ENCODE assay signal across 8 cellular contexts in the genomic region with DNA sequence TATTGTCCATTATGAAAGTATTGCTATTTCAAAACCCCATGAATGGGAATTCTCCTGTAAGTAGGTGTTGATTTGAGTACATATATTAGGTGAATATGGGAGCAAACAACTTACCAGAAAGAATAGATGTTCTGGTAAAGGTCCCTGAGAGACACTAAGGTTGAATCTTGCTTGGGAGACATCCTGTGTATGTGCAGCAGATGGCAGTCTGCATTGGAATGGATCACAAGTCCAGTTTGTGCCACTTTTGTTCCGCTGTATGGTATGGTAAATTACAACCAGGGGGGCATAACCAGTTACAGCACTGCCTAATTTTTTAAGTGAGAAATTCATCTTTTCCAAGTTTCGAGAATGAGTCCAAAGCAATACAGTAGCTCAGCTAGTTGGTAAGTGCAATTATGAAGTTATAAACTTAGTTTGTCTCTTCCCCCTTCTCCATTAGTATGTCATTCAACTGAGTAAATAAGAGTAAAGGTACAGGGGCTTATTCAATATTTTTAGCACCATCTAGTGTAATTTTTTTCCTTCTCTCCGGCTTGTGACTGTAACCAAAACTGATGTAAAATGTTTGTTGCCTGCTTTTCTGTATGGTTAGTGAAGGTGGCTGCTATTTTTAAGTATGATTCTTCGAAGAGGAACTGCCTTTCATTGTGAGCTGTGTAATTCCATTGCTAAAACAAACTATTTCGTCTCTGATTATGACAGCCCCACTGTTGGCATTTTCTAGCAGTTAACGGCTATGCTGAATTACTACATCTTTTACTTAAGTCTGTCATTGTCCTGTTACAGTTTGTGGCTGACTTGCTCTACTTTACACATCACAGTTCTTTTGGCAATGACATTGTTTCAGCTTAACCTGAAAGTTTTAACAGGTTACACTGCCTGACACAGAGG. TPM values are rescaled to one million over a fixed set of nuclear protein-coding genes. Genes with fewer than 3 reads are reported as not detected.
DNase-seq lines count a peak whose midpoint lies in the region; ATAC-seq and TF ChIP-seq lines count a peak whose summit lies in the region.

No MANE protein-coding gene starts in this region.

- TF ChIP-seq CTCF in GM12864 (IDR thresholded peaks at IDR 0.05; ENCODE audit: low read depth, low read length, missing control alignments) (peak; percentile 35), fibroblast of pulmonary artery (IDR thresholded peaks at IDR 0.05; ENCODE audit: low read length, missing control alignments) (peak; percentile 62)

- H3K4me3 ChIP-seq in GM12864 (ENCODE audit: low read depth, low read length): no peak overlapping the region
- no peak overlapping the region for H3K4me3 ChIP-seq in fibroblast of pulmonary artery (replicated peaks; ENCODE audit: low read depth, low read length)

- peak; percentile 55 for DNase-seq in ACHN
- DNase-seq in GM12864 (ENCODE audit: low read depth): no peak
- DNase-seq in RPMI7951 (ENCODE audit: low read depth): peak; percentile 42
- peak; percentile 75 for DNase-seq in fibroblast of pulmonary artery (ENCODE audit: low read depth)
- peak; percentile 72 for DNase-seq in superior temporal gyrus (ENCODE audit: extremely low spot score)
- DNase-seq in mesenteric fat pad (ENCODE audit: low spot score): no peak

- no peak for ATAC-seq in GM21515 (IDR thresholded peaks at IDR 0.05; ENCODE audit: unreplicated experiment)
- ATAC-seq in GM21360 (IDR thresholded peaks at IDR 0.05; ENCODE audit: unreplicated experiment): no peak

- in situ Hi-C loops in ACHN (cut with HindIII; ENCODE audit: low pct_ligation_motif_present, low pct_unique_long_range_greater_than_20kb, low sequenced_read_pairs): no loop called here

RNA-seq across cellular contexts. Expression of gene MCU, which starts 2.8 kb away (rescaled TPM):
- total RNA-seq in RPMI7951 (2014; rRNA removed; shearing (Covaris generic)): 26.0 and 31.1 TPM in 2 replicates
- total RNA-seq in mesenteric fat pad: 15.4 TPM

Comparison
In these comparisons a context has a peak if more than half of its experiments do, and no peak if none do; other contexts are left out.
1. DNase-seq: peak in ACHN (single experiment), RPMI7951 (single experiment), fibroblast of pulmonary artery (single experiment) and superior temporal gyrus (single experiment); none in GM12864 (single experiment) and mesenteric fat pad (single experiment).